Comparison of ENCODE assay signal across 8 cellular contexts in the genomic region with DNA sequence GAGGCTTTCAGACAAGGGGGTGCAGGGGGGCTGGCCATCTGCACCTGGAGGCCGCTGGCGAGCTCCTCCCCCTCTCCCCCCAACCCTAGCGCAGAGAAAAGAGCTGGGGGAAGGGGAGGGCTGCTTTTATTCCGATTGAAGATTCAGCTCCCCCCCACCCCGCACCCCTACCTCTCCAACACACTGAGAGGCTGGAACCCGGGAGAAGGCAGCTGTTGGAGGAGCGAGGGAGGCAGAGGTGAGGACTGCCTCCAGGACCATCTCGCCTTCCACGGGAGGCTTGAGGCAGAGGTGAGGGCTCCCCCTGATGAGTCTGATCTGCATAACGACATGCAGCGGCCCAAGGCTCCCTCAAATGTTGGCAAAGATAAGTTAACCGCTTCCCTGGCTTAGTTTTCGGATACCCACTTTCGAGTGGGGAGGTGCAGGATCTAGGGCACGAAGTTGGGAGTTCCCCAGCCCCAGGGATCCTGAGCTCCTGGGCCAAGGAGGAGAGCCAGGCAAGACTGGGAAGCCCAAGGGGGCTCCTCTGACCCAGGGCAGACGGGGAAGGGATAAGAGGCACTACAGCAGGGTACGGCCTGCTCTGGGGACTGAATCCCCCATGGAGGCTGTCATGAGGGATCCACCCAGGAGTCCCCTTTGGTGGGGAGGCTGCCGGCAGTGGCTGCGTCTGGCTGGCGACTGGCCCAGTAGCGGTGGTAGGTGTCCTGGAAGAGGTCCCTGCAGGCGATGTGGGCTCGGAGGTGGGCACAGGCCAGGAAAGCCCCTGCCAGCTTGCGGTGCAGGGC. TPM values are rescaled to one million over a fixed set of nuclear protein-coding genes. Genes with fewer than 3 reads are reported as not detected.
DNase-seq lines count a peak whose midpoint lies in the region; ATAC-seq and TF ChIP-seq lines count a peak whose summit lies in the region.

No MANE protein-coding gene starts in this region.

- H3K27me3 ChIP-seq in A673 (replicated peaks; ENCODE audit: insufficient read depth, low read depth, low read length, poor library complexity) (no peaks in the 10 kb centered on the region), lung (ENCODE audit: control insufficient read depth, insufficient read depth) (no peaks in the 10 kb centered on the region)

- peaks cover 3% of the 10 kb centered on the region; the same call in 1 of the 2 replicates for H3K27me3 Mint-ChIP-seq in HFFc6 (ENCODE audit: insufficient read depth)
- H3K27me3 Mint-ChIP-seq in activated naive CD8-positive, alpha-beta T cell treated with anti-CD3 and anti-CD28 coated beads, Interleukin-2, amount 10 ng/mL, durations not matched to agents 7 days and 5 days: no peaks in the 10 kb centered on the region

- no peaks in the 10 kb centered on the region for H3K9me3 ChIP-seq in A673 (ENCODE audit: low read depth, low read length, poor library complexity, severe bottlenecking)
- no peaks in the 10 kb centered on the region for H3K9me3 ChIP-seq in lung (ENCODE audit: control insufficient read depth in 2 of 2, insufficient read depth in 1 of 2, low read length in 1 of 2)

- POLR2A ChIA-PET in A673 (lab: Charles Lee; ENCODE audit: low non-redundant PET): interaction anchor here (0.7 kb wide), 1 partner anchor 84 kb away, joined by 4 read pairs; a partner anchor contains a TSS
- POLR2A ChIA-PET in activated naive CD8-positive, alpha-beta T cell treated with anti-CD3 and anti-CD28 coated beads, Interleukin-2, amount 10 ng/mL, durations not matched to agents 7 days and 5 days (lab: Charles Lee): interaction anchor here (0.5 to 1.7 kb wide), 4 partner anchors 8 to 83 kb away, joined by 3 to 5 read pairs (median 4); a partner anchor contains a TSS

- intact Hi-C loops in A673 (cut with micrococcal nuclease; ENCODE audit: unreplicated experiment): no loop called here

- no peaks in the 10 kb centered on the region for H3K9me3 Mint-ChIP-seq in HFFc6
- no peaks in the 10 kb centered on the region for H3K9me3 Mint-ChIP-seq in activated naive CD8-positive, alpha-beta T cell treated with anti-CD3 and anti-CD28 coated beads, Interleukin-2, amount 10 ng/mL, durations not matched to agents 7 days and 5 days

- peaks cover 3% of the 10 kb centered on the region for H3K36me3 ChIP-seq in A673 (ENCODE audit: insufficient read depth, low read length, poor library complexity, severe bottlenecking)
- H3K36me3 ChIP-seq in lung (ENCODE audit: control insufficient read depth in 2 of 2, insufficient read depth in 2 of 2, low read length in 2 of 2): peaks cover 3 to 27% of the 10 kb centered on the region in 2 donors

- H3K4me3 ChIP-seq in A673 (ENCODE audit: low read depth, low read length, poor library complexity, severe bottlenecking) (peak overlapping the region; percentile 94), lung (no peak overlapping the region)

- ATAC-seq in activated naive CD8-positive, alpha-beta T cell treated with anti-CD3 and anti-CD28 coated beads, Interleukin-2, amount 10 ng/mL, durations not matched to agents 7 days and 5 days (ENCODE audit: low read depth): no peak
- ATAC-seq in lung (ENCODE audit: insufficient read depth, low FRiP score) (no peak), GM18907 (IDR thresholded peaks at IDR 0.05; ENCODE audit: unreplicated experiment) (no peak), GM18517 (IDR thresholded peaks at IDR 0.05; ENCODE audit: unreplicated experiment) (no peak), GM19395 (IDR thresholded peaks at IDR 0.05; ENCODE audit: unreplicated experiment) (no peak)

- TF ChIP-seq CTCF in A673 (conservative IDR thresholded peaks at IDR 0.05; ENCODE audit: low read depth, low read length): no peak
- TF ChIP-seq CTCF in HFFc6 (IDR thresholded peaks at IDR 0.05): no peak
- no peak for TF ChIP-seq CTCF in lung (IDR thresholded peaks at IDR 0.05; ENCODE audit: control extremely low read depth, extremely low read depth)

- H3K4me1 Mint-ChIP-seq in HFFc6 (ENCODE audit: low read depth): peaks cover 5% of the 10 kb centered on the region; the same call in 1 of the 2 replicates
- H3K4me1 Mint-ChIP-seq in activated naive CD8-positive, alpha-beta T cell treated with anti-CD3 and anti-CD28 coated beads, Interleukin-2, amount 10 ng/mL, durations not matched to agents 7 days and 5 days: peaks cover 3% of the 10 kb centered on the region

- peaks cover under 1% of the 10 kb centered on the region for H3K36me3 Mint-ChIP-seq in HFFc6 (ENCODE audit: low read depth)
- H3K36me3 Mint-ChIP-seq in activated naive CD8-positive, alpha-beta T cell treated with anti-CD3 and anti-CD28 coated beads, Interleukin-2, amount 10 ng/mL, durations not matched to agents 7 days and 5 days: peaks cover 3% of the 10 kb centered on the region

- CTCF ChIA-PET in A673 (lab: Charles Lee): interaction anchor here (0.9 to 1.2 kb wide), 3 partner anchors 8 to 115 kb away, joined by 3 to 5 read pairs (median 4); no protein-coding TSS in a partner anchor

- H3K4me1 ChIP-seq in A673 (ENCODE audit: insufficient read depth, low read length, poor library complexity, severe bottlenecking): peaks cover 17% of the 10 kb centered on the region
- peaks cover 0 to 14% of the 10 kb centered on the region in 2 donors for H3K4me1 ChIP-seq in lung (ENCODE audit: control insufficient read depth in 2 of 2, insufficient read depth in 2 of 2, low read length in 2 of 2)

- BruUV-seq in A673 (replicated peaks; lab: Mats Ljungman, UMichigan): no TSS peak

- WGBS in lung, 2 donors: 69 to 77% methylated on average over 23 to 24 of the region's 24 CpGs

- peak; percentile 39 for DNase-seq in A673 (ENCODE audit: low spot score)
- DNase-seq in HFFc6: no peak
- no peak for DNase-seq in activated naive CD8-positive, alpha-beta T cell treated with anti-CD3 and anti-CD28 coated beads, Interleukin-2, amount 10 ng/mL, durations not matched to agents 7 days and 5 days
- no peak for DNase-seq in lung (ENCODE audit: low spot score)
- DNase-seq in H4 (ENCODE audit: low spot score): no peak

- peak overlapping the region; percentile 97 for H3K27ac Mint-ChIP-seq in HFFc6
- H3K27ac Mint-ChIP-seq in activated naive CD8-positive, alpha-beta T cell treated with anti-CD3 and anti-CD28 coated beads, Interleukin-2, amount 10 ng/mL, durations not matched to agents 7 days and 5 days: no peak overlapping the region

- H3K4me3 Mint-ChIP-seq in HFFc6: peak overlapping the region; percentile 88; the same call in 1 of the 2 replicates
- peak overlapping the region; percentile 44 for H3K4me3 Mint-ChIP-seq in activated naive CD8-positive, alpha-beta T cell treated with anti-CD3 and anti-CD28 coated beads, Interleukin-2, amount 10 ng/mL, durations not matched to agents 7 days and 5 days

- H3K27ac ChIP-seq in A673 (ENCODE audit: low read depth, low read length, poor library complexity, severe bottlenecking) (peak overlapping the region; percentile 96), lung (ENCODE audit: low read depth in 1 of 2, low read length in 1 of 2) (peak overlapping the region; percentile 65 to 82)

RNA-seq across cellular contexts. Expression of a gene that starts 1.2 kb away (rescaled TPM):
- total RNA-seq in A673 (2021) (38.4 and 49.3 TPM in 2 replicates), lung (10 to 100 TPM; 18.5 to 41.2 TPM)
- 10 to 100 TPM; 49.1 to 58.3 (median 53.6) TPM for total RNA-seq in HFFc6 (2021; fragmentation: NEBNext Ultra II Directional; extraction: Animal tissue kit (Norgen Biotek cat#: 25700))
- total RNA-seq in activated naive CD8-positive, alpha-beta T cell treated with anti-CD3 and anti-CD28 coated beads, Interleukin-2, amount 10 ng/mL, durations not matched to agents 7 days and 5 days: 10 to 100 TPM in 1 of 2 experiments, 1 to 10 TPM in 1; 9.9 to 11.7 TPM
- 10 to 100 TPM; 13.2 to 15.7 TPM for polyA plus RNA-seq in lung
- 18.4 TPM in 2 replicates for total RNA-seq in H4 (2014; rRNA removed; shearing (Covaris generic))

RNA-seq across cellular contexts. Expression of a gene that starts 25.1 kb away (rescaled TPM):
- total RNA-seq in A673 (2021) (34.1 and 38.8 TPM in 2 replicates), lung (10 to 100 TPM; 45.4 to 78.8 TPM)
- 10 to 100 TPM; 19.8 to 28.6 (median 23.6) TPM for total RNA-seq in HFFc6 (2021; fragmentation: NEBNext Ultra II Directional; extraction: Animal tissue kit (Norgen Biotek cat#: 25700))
- 10 to 100 TPM; 35.8 to 36.8 TPM for total RNA-seq in activated naive CD8-positive, alpha-beta T cell treated with anti-CD3 and anti-CD28 coated beads, Interleukin-2, amount 10 ng/mL, durations not matched to agents 7 days and 5 days
- 10 to 100 TPM; 34.7 to 59.1 TPM for polyA plus RNA-seq in lung
- 11.9 and 19.1 TPM in 2 replicates for total RNA-seq in H4 (2014; rRNA removed; shearing (Covaris generic))

RNA-seq across cellular contexts. Expression of a gene that starts 25.3 kb away (rescaled TPM):
- total RNA-seq in A673 (2021) (7.2 and 8.5 TPM in 2 replicates), lung (10 to 100 TPM; 28.0 to 38.5 TPM)
- total RNA-seq in HFFc6 (2021; fragmentation: NEBNext Ultra II Directional; extraction: Animal tissue kit (Norgen Biotek cat#: 25700)): 10 to 100 TPM in 4 of 6 experiments, 1 to 10 TPM in 2; 9.2 to 14.9 (median 10.5) TPM
- 1 to 10 TPM; 7.1 TPM for total RNA-seq in activated naive CD8-positive, alpha-beta T cell treated with anti-CD3 and anti-CD28 coated beads, Interleukin-2, amount 10 ng/mL, durations not matched to agents 7 days and 5 days
- 10 to 100 TPM; 47.6 to 97.2 TPM for polyA plus RNA-seq in lung
- 4.0 and 5.1 TPM in 2 replicates for total RNA-seq in H4 (2014; rRNA removed; shearing (Covaris generic))

RNA-seq across cellular contexts. Expression of a gene that starts 58.7 kb away (rescaled TPM):
- total RNA-seq in A673 (2021): 17.1 and 20.8 TPM in 2 replicates
- total RNA-seq in HFFc6 (2021; fragmentation: NEBNext Ultra II Directional; extraction: Animal tissue kit (Norgen Biotek cat#: 25700)): 1 to 10 TPM; 6.7 to 8.5 (median 7.5) TPM
- 10 to 100 TPM; 13.5 to 15.6 TPM for total RNA-seq in activated naive CD8-positive, alpha-beta T cell treated with anti-CD3 and anti-CD28 coated beads, Interleukin-2, amount 10 ng/mL, durations not matched to agents 7 days and 5 days
- 10 to 100 TPM in 1 of 2 donors, 1 to 10 TPM in 1; 5.3 to 23.7 TPM for total RNA-seq in lung
- polyA plus RNA-seq in lung: 10 to 100 TPM in 1 of 2 donors, 1 to 10 TPM in 1; 6.8 to 27.7 TPM
- total RNA-seq in H4 (2014; rRNA removed; shearing (Covaris generic)): 0.21 and 0.39 TPM in 2 replicates

RNA-seq across cellular contexts. Expression of a gene that starts 59.4 kb away (rescaled TPM):
- 167 and 179 TPM in 2 replicates for total RNA-seq in A673 (2021)
- 100 to 1,000 TPM in 4 of 6 experiments, 10 to 100 TPM in 2; 87.8 to 120 (median 104) TPM for total RNA-seq in HFFc6 (2021; fragmentation: NEBNext Ultra II Directional; extraction: Animal tissue kit (Norgen Biotek cat#: 25700))
- 100 to 1,000 TPM; 145 to 157 TPM for total RNA-seq in activated naive CD8-positive, alpha-beta T cell treated with anti-CD3 and anti-CD28 coated beads, Interleukin-2, amount 10 ng/mL, durations not matched to agents 7 days and 5 days
- total RNA-seq in lung: 10 to 100 TPM; 47.4 to 77.4 TPM
- 10 to 100 TPM; 44.5 to 69.9 TPM for polyA plus RNA-seq in lung
- 42.3 and 71.7 TPM in 2 replicates for total RNA-seq in H4 (2014; rRNA removed; shearing (Covaris generic))
